In genomic region chr11:33324211-33324985, GRCh38 we compare ENCODE assay signal across 10 cellular contexts. TPM values are rescaled to one million over a fixed set of nuclear protein-coding genes. Genes with fewer than 3 reads are reported as not detected.
DNase-seq lines count a peak whose midpoint lies in the region; ATAC-seq and TF ChIP-seq lines count a peak whose summit lies in the region.
"Had no signal": no experiment of that assay in that cellular context is flagged by ENCODE, and none has a peak within 500 bp of the region (broad histone marks: within the 10 kb centered on the region; RNA-seq: fewer than 3 reads in every experiment).

No MANE protein-coding gene starts in this region.

- no peaks in the 10 kb centered on the region for H3K9me3 Mint-ChIP-seq in nephron progenitor cell

- peaks cover 15% of the 10 kb centered on the region for H3K4me1 ChIP-seq in SJCRH30

- H3K9me3 ChIP-seq in SJCRH30 (replicated peaks) = no peaks in the 10 kb centered on the region
- H3K9me3 ChIP-seq: MG63 had no signal

- no peak overlapping the region for H3K4me3 Mint-ChIP-seq in nephron progenitor cell

- no peak overlapping the region for H3K4me3 ChIP-seq in SJCRH30
- H3K4me3 ChIP-seq: coronary artery, MG63 had no signal

- peak overlapping the region; percentile 84 for H3K27ac Mint-ChIP-seq in nephron progenitor cell

- peaks cover 3% of the 10 kb centered on the region for H3K27me3 Mint-ChIP-seq in nephron progenitor cell (ENCODE audit: low read depth, poor library complexity)

- no peaks in the 10 kb centered on the region for H3K27me3 ChIP-seq in SJCRH30
- H3K27me3 ChIP-seq: MG63 had no signal

- ATAC-seq in GM18858 (IDR thresholded peaks at IDR 0.05; ENCODE audit: unreplicated experiment) = peak; percentile 38
- ATAC-seq in HG02763 (IDR thresholded peaks at IDR 0.05; ENCODE audit: unreplicated experiment) = peak; percentile 43

- H3K27ac ChIP-seq in SJCRH30 = peak overlapping the region; percentile 5; the same call in 1 of the 2 replicates
- H3K27ac ChIP-seq: coronary artery had no signal

- no peak for TF ChIP-seq CTCF in nephron progenitor cell (IDR thresholded peaks at IDR 0.05)

- peak; percentile 77 to 85 for DNase-seq in SJCRH30
- DNase-seq in nephron progenitor cell = no peak
- DNase-seq in NCI-H1436 (lab: John Stamatoyannopoulos, UW) = no peak
- no peak for DNase-seq in SHP77 treated with DMSO at 0.1 percent for 48 hours (lab: John Stamatoyannopoulos, UW)
- no peak for DNase-seq in stimulated activated CD4-positive, alpha-beta T cell treated with anti-CD3 and anti-CD28 coated beads, Interleukin-4, amount 100 ng/mL, for 1 hour
- DNase-seq: head of caudate nucleus, MG63 had no signal

- no peaks in the 10 kb centered on the region for H3K36me3 ChIP-seq in SJCRH30

- peaks cover 12% of the 10 kb centered on the region for H3K4me1 Mint-ChIP-seq in nephron progenitor cell

- no peaks in the 10 kb centered on the region for H3K36me3 Mint-ChIP-seq in nephron progenitor cell (ENCODE audit: low read depth)

RNA-seq across cellular contexts. Expression of gene KIAA1549L, which starts 51.5 kb away (rescaled TPM):
- 8.2 and 8.3 TPM in 2 replicates for total RNA-seq in SJCRH30 (2014; rRNA removed; shearing (Covaris generic))

Comparison
In these comparisons a context has a peak if more than half of its experiments do, and no peak if none do; other contexts are left out.
1. DNase-seq: peak in SJCRH30 (2 of 2); none in nephron progenitor cell (single experiment), NCI-H1436 (single experiment), SHP77 treated with DMSO at 0.1 percent for 48 hours (single experiment) and stimulated activated CD4-positive, alpha-beta T cell treated with anti-CD3 and anti-CD28 coated beads, Interleukin-4, amount 100 ng/mL, for 1 hour (single experiment).